Comparison of ENCODE assay signal across 13 cellular contexts in genomic region chr1:36118805-36119204, GRCh38. TPM values are rescaled to one million over a fixed set of nuclear protein-coding genes. Genes with fewer than 3 reads are reported as not detected.
DNase-seq lines count a peak whose midpoint lies in the region; ATAC-seq and TF ChIP-seq lines count a peak whose summit lies in the region.
"Had no signal": no experiment of that assay in that cellular context is flagged by ENCODE, and none has a peak within 500 bp of the region (broad histone marks: within the 10 kb centered on the region; RNA-seq: fewer than 3 reads in every experiment).

No MANE protein-coding gene starts in this region.

- no peak overlapping the region for H3K27ac ChIP-seq in mesenchymal stem cell (ENCODE audit: low read length, poor library complexity, severe bottlenecking)
- H3K27ac ChIP-seq in thoracic aorta: peak overlapping the region; percentile 69 to 90
- H3K27ac ChIP-seq in body of pancreas: no peak overlapping the region

- H2BK12ac ChIP-seq in mesenchymal stem cell (ENCODE audit: low read length in 2 of 2): no peak overlapping the region

- no peak overlapping the region for H2BK15ac ChIP-seq in mesenchymal stem cell (ENCODE audit: low read depth, poor library complexity, severe bottlenecking)

- no peak overlapping the region for H3K4me3 ChIP-seq in mesenchymal stem cell (ENCODE audit: insufficient read depth in 1 of 2, low read depth in 1 of 2, low read length in 2 of 2)
- H3K4me3 ChIP-seq in thoracic aorta: no peak overlapping the region
- H3K4me3 ChIP-seq in body of pancreas: no peak overlapping the region

- TF ChIP-seq CTCF in thoracic aorta (IDR thresholded peaks at IDR 0.05): no peak
- no peak for TF ChIP-seq CTCF in body of pancreas (IDR thresholded peaks at IDR 0.05)

- DNase-seq in ecto neural progenitor cell (ENCODE audit: low spot score) (peak; percentile 29), mesenchymal stem cell (no peak), thoracic aorta (ENCODE audit: low spot score) (no peak), HCEC 1CT (no peak), body of pancreas (no peak)
- DNase-seq: ACHN; CD4-positive, CD25-positive, alpha-beta regulatory T cell; DMS53; H9; NCI-H1436 treated with DMSO at 0.1 percent for 48 hours; NCI-H2081; SHP77 had no signal

- no peak overlapping the region for H3K23ac ChIP-seq in mesenchymal stem cell (ENCODE audit: low read length in 2 of 2)

- H3K18ac ChIP-seq in mesenchymal stem cell (ENCODE audit: low read depth in 1 of 2, low read length in 2 of 2): no peak overlapping the region

- peak overlapping the region; percentile 91 for H2AK5ac ChIP-seq in mesenchymal stem cell (ENCODE audit: low read length, severe bottlenecking)

- H3K9me3 ChIP-seq in mesenchymal stem cell (ENCODE audit: control insufficient read depth, low read length): no peaks in the 10 kb centered on the region
- H3K9me3 ChIP-seq in thoracic aorta: no peaks in the 10 kb centered on the region
- H3K9me3 ChIP-seq in body of pancreas: no peaks in the 10 kb centered on the region

- peaks cover 57% of the 10 kb centered on the region for H3K4me1 ChIP-seq in mesenchymal stem cell (ENCODE audit: control insufficient read depth, insufficient read depth, low read depth, low read length)
- H3K4me1 ChIP-seq in thoracic aorta (ENCODE audit: control insufficient read depth in 1 of 2, low read depth in 2 of 2): peaks cover 27 to 68% of the 10 kb centered on the region in 2 donors
- no peaks in the 10 kb centered on the region for H3K4me1 ChIP-seq in body of pancreas

- no peak for TF ChIP-seq POLR2A in body of pancreas (IDR thresholded peaks at IDR 0.05)

- ATAC-seq in thoracic aorta (ENCODE audit: insufficient number of reproducible peaks, low FRiP score, low read depth) (no peak), body of pancreas (no peak)

- H2AFZ ChIP-seq in mesenchymal stem cell (ENCODE audit: low read depth, low read length): no peak overlapping the region

- H2BK120ac ChIP-seq in mesenchymal stem cell (ENCODE audit: low read depth, low read length): no peak overlapping the region

- no peak overlapping the region for H4K8ac ChIP-seq in mesenchymal stem cell (ENCODE audit: low read length)

- H2BK5ac ChIP-seq in mesenchymal stem cell (ENCODE audit: low read depth, low read length, poor library complexity, severe bottlenecking): no peak overlapping the region

- intact Hi-C loops in body of pancreas (cut with DNase I): no loop called here

- H3K9ac ChIP-seq in mesenchymal stem cell (ENCODE audit: low read length): no peak overlapping the region

- H3K14ac ChIP-seq in mesenchymal stem cell (ENCODE audit: low read length in 2 of 2): no peak overlapping the region

- H4K91ac ChIP-seq in mesenchymal stem cell (ENCODE audit: low read length): no peak overlapping the region

- peaks cover 0 to 4% of the 10 kb centered on the region in 2 experiments for H3K36me3 ChIP-seq in mesenchymal stem cell (ENCODE audit: control insufficient read depth in 1 of 2, insufficient read depth in 2 of 2, low read depth in 1 of 2, low read length in 2 of 2)
- no peaks in the 10 kb centered on the region for H3K36me3 ChIP-seq in thoracic aorta
- no peaks in the 10 kb centered on the region for H3K36me3 ChIP-seq in body of pancreas (replicated peaks in 1 of 2; ENCODE audit: insufficient read depth in 1 of 2, low read depth in 2 of 2)

- 88% methylated on average over 3 of the region's 3 CpGs for WGBS in mesenchymal stem cell
- WGBS in body of pancreas, 2 donors: 62 to 72% methylated on average over 3 of the region's 3 CpGs

- H3K4me2 ChIP-seq in mesenchymal stem cell (ENCODE audit: low read length, poor library complexity, severe bottlenecking): no peak overlapping the region

- H3K27me3 ChIP-seq in mesenchymal stem cell (ENCODE audit: control insufficient read depth in 1 of 2, insufficient read depth in 1 of 2, low read length in 2 of 2) (no peaks in the 10 kb centered on the region), thoracic aorta (replicated peaks; ENCODE audit: insufficient read depth) (no peaks in the 10 kb centered on the region), body of pancreas (no peaks in the 10 kb centered on the region)

- no peak overlapping the region for H3K4ac ChIP-seq in mesenchymal stem cell (ENCODE audit: low read depth in 1 of 2, low read length in 2 of 2)

- peaks cover 2% of the 10 kb centered on the region for H3K79me1 ChIP-seq in mesenchymal stem cell (replicated peaks; ENCODE audit: low read length, poor library complexity, severe bottlenecking)

RNA-seq across cellular contexts. Expression of gene COL8A2, which starts 6.2 kb away (rescaled TPM):
- polyA plus RNA-seq in mesenchymal stem cell (2013, experiment 1 of 2): 0.25 TPM
- 0.22 TPM for polyA plus RNA-seq in mesenchymal stem cell (2013, experiment 2 of 2)
- 100 to 1,000 TPM in 1 of 2 donors, 10 to 100 TPM in 1; 41.6 to 126 TPM for total RNA-seq in thoracic aorta
- 1 to 10 TPM; 1.3 to 1.6 TPM for total RNA-seq in body of pancreas
- total RNA-seq: CD4-positive, CD25-positive, alpha-beta regulatory T cell had no signal

RNA-seq across cellular contexts. Expression of gene ADPRS, which starts 30.1 kb away (rescaled TPM):
- polyA plus RNA-seq in mesenchymal stem cell (2013, experiment 1 of 2): 15.5 TPM
- polyA plus RNA-seq in mesenchymal stem cell (2013, experiment 2 of 2): 16.6 TPM
- 10 to 100 TPM; 34.0 to 34.1 TPM for total RNA-seq in thoracic aorta
- 10 to 100 TPM; 16.2 to 25.2 TPM for total RNA-seq in body of pancreas

RNA-seq across cellular contexts. Expression of gene TRAPPC3, which starts 30.5 kb away (rescaled TPM):
- polyA plus RNA-seq in mesenchymal stem cell (2013, experiment 1 of 2): 78.6 TPM
- 81.9 TPM for polyA plus RNA-seq in mesenchymal stem cell (2013, experiment 2 of 2)
- total RNA-seq in thoracic aorta: 10 to 100 TPM; 78.5 to 92.3 TPM
- 10 to 100 TPM; 45.7 to 71.5 TPM for total RNA-seq in body of pancreas

RNA-seq across cellular contexts. Expression of gene TEKT2, which starts 34.9 kb away (rescaled TPM):
- 0.23 TPM for polyA plus RNA-seq in mesenchymal stem cell (2013, experiment 1 of 2)
- 0.29 TPM for polyA plus RNA-seq in mesenchymal stem cell (2013, experiment 2 of 2)
- total RNA-seq in thoracic aorta (not detected), body of pancreas (1 to 10 TPM; 1.3 to 1.6 TPM)
- total RNA-seq: LHCN-M2 had no signal
- polyA plus RNA-seq: CD4-positive, CD25-positive, alpha-beta regulatory T cell had no signal

RNA-seq across cellular contexts. Expression of gene MAP7D1, which starts 37.2 kb away (rescaled TPM):
- polyA plus RNA-seq in mesenchymal stem cell (2013, experiment 1 of 2): 97.8 TPM
- 97.8 TPM for polyA plus RNA-seq in mesenchymal stem cell (2013, experiment 2 of 2)
- 100 to 1,000 TPM; 170 to 186 TPM for total RNA-seq in thoracic aorta
- 10 to 100 TPM; 32.9 to 97.2 TPM for total RNA-seq in body of pancreas

Comparison
In these comparisons a context has a peak if more than half of its experiments do, and no peak if none do; other contexts are left out.
1. H3K27ac ChIP-seq: peak in thoracic aorta (2 of 2); none in mesenchymal stem cell (single experiment) and body of pancreas (0 of 4).
2. RNA of gene COL8A2, which starts 6.2 kb away (total RNA-seq): 41.6 to 126 TPM in thoracic aorta; 1.3 to 1.6 TPM in body of pancreas; every median in the first group is over 10 times any median in the second.